In genomic region chr1:85705940-85706339, GRCh38 we compare ENCODE assay signal across 2 cellular contexts.
TF ChIP-seq lines count a peak whose summit lies in the region.

No MANE protein-coding gene starts in this region.

TF ChIP-seq in HepG2, 621 proteins besides CTCF, POLR2A, EP300 and RAD21:
- TF ChIP-seq, protein P1, sequence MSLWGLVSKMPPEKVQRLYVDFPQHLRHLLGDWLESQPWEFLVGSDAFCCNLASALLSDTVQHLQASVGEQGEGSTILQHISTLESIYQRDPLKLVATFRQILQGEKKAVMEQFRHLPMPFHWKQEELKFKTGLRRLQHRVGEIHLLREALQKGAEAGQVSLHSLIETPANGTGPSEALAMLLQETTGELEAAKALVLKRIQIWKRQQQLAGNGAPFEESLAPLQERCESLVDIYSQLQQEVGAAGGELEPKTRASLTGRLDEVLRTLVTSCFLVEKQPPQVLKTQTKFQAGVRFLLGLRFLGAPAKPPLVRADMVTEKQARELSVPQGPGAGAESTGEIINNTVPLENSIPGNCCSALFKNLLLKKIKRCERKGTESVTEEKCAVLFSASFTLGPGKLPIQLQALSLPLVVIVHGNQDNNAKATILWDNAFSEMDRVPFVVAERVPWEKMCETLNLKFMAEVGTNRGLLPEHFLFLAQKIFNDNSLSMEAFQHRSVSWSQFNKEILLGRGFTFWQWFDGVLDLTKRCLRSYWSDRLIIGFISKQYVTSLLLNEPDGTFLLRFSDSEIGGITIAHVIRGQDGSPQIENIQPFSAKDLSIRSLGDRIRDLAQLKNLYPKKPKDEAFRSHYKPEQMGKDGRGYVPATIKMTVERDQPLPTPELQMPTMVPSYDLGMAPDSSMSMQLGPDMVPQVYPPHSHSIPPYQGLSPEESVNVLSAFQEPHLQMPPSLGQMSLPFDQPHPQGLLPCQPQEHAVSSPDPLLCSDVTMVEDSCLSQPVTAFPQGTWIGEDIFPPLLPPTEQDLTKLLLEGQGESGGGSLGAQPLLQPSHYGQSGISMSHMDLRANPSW (CRISPR knock-in tag; IDR thresholded peaks at IDR 0.05; ENCODE audit: borderline replicate concordance): no peak
- TF ChIP-seq ZNF33B (CRISPR knock-in tag; IDR thresholded peaks at IDR 0.05): no peak
- TF ChIP-seq ZNF354B (CRISPR knock-in tag; IDR thresholded peaks at IDR 0.05): no peak
- no peak for TF ChIP-seq SRF (IDR thresholded peaks at IDR 0.05; ENCODE audit: low read depth, low read length)
- TF ChIP-seq SRY (CRISPR knock-in tag; IDR thresholded peaks at IDR 0.05): no peak
- TF ChIP-seq, protein P2, sequence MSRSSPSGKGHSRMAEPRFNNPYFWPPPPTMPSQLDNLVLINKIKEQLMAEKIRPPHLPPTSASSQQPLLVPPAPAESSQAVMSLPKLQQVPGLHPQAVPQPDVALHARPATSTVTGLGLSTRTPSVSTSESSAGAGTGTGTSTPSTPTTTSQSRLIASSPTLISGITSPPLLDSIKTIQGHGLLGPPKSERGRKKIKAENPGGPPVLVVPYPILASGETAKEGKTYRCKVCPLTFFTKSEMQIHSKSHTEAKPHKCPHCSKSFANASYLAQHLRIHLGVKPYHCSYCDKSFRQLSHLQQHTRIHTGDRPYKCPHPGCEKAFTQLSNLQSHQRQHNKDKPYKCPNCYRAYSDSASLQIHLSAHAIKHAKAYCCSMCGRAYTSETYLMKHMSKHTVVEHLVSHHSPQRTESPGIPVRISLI (CRISPR knock-in tag; IDR thresholded peaks at IDR 0.05; ENCODE audit: borderline replicate concordance): no peak

TF ChIP-seq in GM12891, 5 proteins besides CTCF, POLR2A, EP300 and RAD21:
- TF ChIP-seq SPI1 (IDR thresholded peaks at IDR 0.05; ENCODE audit: low read depth, low read length) (no peak), POLR2AphosphoS5 (IDR thresholded peaks at IDR 0.05; ENCODE audit: low read depth, low read length) (no peak), PAX5 (IDR thresholded peaks at IDR 0.05; ENCODE audit: insufficient read depth, low read length, severe bottlenecking) (no peak), POU2F2 (IDR thresholded peaks at IDR 0.05; ENCODE audit: low read depth, low read length) (no peak), TAF1 (IDR thresholded peaks at IDR 0.05; ENCODE audit: low read depth, low read length) (no peak)
